Comparison of ENCODE assay signal across 7 cellular contexts in the genomic region with DNA sequence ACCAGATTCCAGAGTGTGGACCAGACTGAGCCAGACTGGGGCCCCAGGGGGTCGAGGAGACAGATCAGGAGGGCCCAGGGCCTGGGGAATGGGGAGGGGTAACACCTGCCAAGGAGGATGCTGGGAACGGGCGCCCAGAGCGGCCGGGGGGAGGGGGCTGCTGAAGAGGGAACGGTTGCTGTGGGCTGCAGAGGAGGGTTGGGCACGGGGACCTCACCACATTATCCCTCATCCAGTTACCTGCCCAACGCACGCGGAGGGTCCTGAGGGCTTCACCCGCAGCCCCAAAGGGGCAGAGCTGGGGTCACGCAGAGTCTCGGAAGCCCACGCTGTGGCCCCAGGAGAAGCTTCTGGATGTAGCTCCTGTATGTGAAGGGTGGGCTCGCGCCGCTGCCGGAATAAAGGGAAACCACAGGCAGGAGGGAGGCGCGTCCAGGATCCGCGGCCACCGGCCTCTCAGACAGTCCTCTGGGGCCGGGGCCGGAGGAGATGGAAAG. TPM values are rescaled to one million over a fixed set of nuclear protein-coding genes. Genes with fewer than 3 reads are reported as not detected.
DNase-seq lines count a peak whose midpoint lies in the region; ATAC-seq, FAIRE-seq and TF ChIP-seq lines count a peak whose summit lies in the region.
"Had no signal": no experiment of that assay in that cellular context is flagged by ENCODE, and none has a peak within 500 bp of the region (broad histone marks: within the 10 kb centered on the region; RNA-seq: fewer than 3 reads in every experiment).

No MANE protein-coding gene starts in this region.

- 0 out of 2 replicates have a peak overlapping the region, but pooled peaks have one; percentile 71 for H2AFZ ChIP-seq in GM12878 (ENCODE audit: control insufficient read depth, low read depth, low read length)

- POLR2A ChIA-PET in GM12878 (lab: Charles Lee): interaction anchor here (1.0 kb wide), 1 partner anchor 9 kb away, joined by 3 read pairs; no protein-coding TSS in a partner anchor

- DNase-seq in HK-2 (ENCODE audit: unreplicated experiment) (peak; percentile 31), GM12878 (ENCODE audit: low read depth, low spot score) (no peak), hippocampal formation (lab: John Stamatoyannopoulos, UW) (no peak), GDM1 (lab: John Stamatoyannopoulos, UW) (no peak)
- no peak for DNase-seq in natural killer cell treated with Interleukin-12 subunit alpha and Interleukin-12 subunit beta and Interleukin-15 and Interleukin-18, amount 100 ng/mL, for 72 hours (ENCODE audit: low spot score)

- no peak for TF ChIP-seq RAD21 in GM12878 (IDR thresholded peaks at IDR 0.05; ENCODE audit: insufficient read depth, low read depth, low read length)

- no TSS peak for BruUV-seq in GM12878 (replicated peaks; lab: Mats Ljungman, UMichigan)

- FAIRE-seq in GM12878 (lab: Jason Lieb, UNC): no peak
- FAIRE-seq: colon had no signal

- H3K4me1 Mint-ChIP-seq in natural killer cell treated with Interleukin-12 subunit alpha and Interleukin-12 subunit beta and Interleukin-15 and Interleukin-18, amount 100 ng/mL, for 72 hours (ENCODE audit: low read depth in 2 of 2): peaks cover 8 to 9% of the 10 kb centered on the region in 2 donors

- intact Hi-C loops in GM12878 (cut with micrococcal nuclease; ENCODE audit: unreplicated experiment): loop anchor here (10.0 kb wide), 1 partner anchor 265 kb away; no protein-coding TSS in a partner anchor

- H3K4me1 ChIP-seq in GM12878 (ENCODE audit: control insufficient read depth, insufficient read depth, low read length): peaks cover 14% of the 10 kb centered on the region

- H3K36me3 Mint-ChIP-seq in natural killer cell treated with Interleukin-12 subunit alpha and Interleukin-12 subunit beta and Interleukin-15 and Interleukin-18, amount 100 ng/mL, for 72 hours: peaks cover 10% of the 10 kb centered on the region

- H3K9me3 ChIP-seq in GM12878 (replicated peaks; ENCODE audit: control insufficient read depth, insufficient read depth, low read length): no peaks in the 10 kb centered on the region

- ATAC-seq in GM12878 (peak; percentile 20), HG03565 (IDR thresholded peaks at IDR 0.05; ENCODE audit: unreplicated experiment) (no peak)
- ATAC-seq in natural killer cell treated with Interleukin-12 subunit alpha and Interleukin-12 subunit beta and Interleukin-15 and Interleukin-18, amount 100 ng/mL, for 72 hours: peak; percentile 0

- H3K9ac ChIP-seq in GM12878 (ENCODE audit: control insufficient read depth, insufficient read depth, low read length): peak overlapping the region; percentile 74

- WGBS in GM12878 (ENCODE audit: insufficient coverage, insufficient replicate concordance, low lambda C conversion rate, missing lambda C conversion rate): 9% methylated on average over 25 of the region's 25 CpGs

- no peak for TF ChIP-seq CTCF in GM12878 (IDR thresholded peaks at IDR 0.05 in 2 of 3, conservative IDR thresholded peaks at IDR 0.05 in 1 of 3; ENCODE audit: control insufficient read depth in 2 of 3, extremely low read depth in 1 of 3, insufficient read depth in 1 of 3, low read depth in 3 of 3, low read length in 3 of 3)

- peak overlapping the region; percentile 42 for H3K4me3 Mint-ChIP-seq in natural killer cell treated with Interleukin-12 subunit alpha and Interleukin-12 subunit beta and Interleukin-15 and Interleukin-18, amount 100 ng/mL, for 72 hours

- no peaks in the 10 kb centered on the region for H3K27me3 ChIP-seq in GM12878 (replicated peaks in 1 of 2; ENCODE audit: control insufficient read depth in 2 of 2, insufficient read depth in 2 of 2, low read length in 1 of 2)

- no peaks in the 10 kb centered on the region for H3K27me3 Mint-ChIP-seq in natural killer cell treated with Interleukin-12 subunit alpha and Interleukin-12 subunit beta and Interleukin-15 and Interleukin-18, amount 100 ng/mL, for 72 hours

- in situ Hi-C loops in GM12878 (cut with MboI): no loop called here

- H3K27ac Mint-ChIP-seq in natural killer cell treated with Interleukin-12 subunit alpha and Interleukin-12 subunit beta and Interleukin-15 and Interleukin-18, amount 100 ng/mL, for 72 hours: peak overlapping the region in 1 of 2 donors; percentile 14

- no peaks in the 10 kb centered on the region for H3K9me3 Mint-ChIP-seq in natural killer cell treated with Interleukin-12 subunit alpha and Interleukin-12 subunit beta and Interleukin-15 and Interleukin-18, amount 100 ng/mL, for 72 hours

- SMC1A ChIA-PET in GM12878 (lab: Charles Lee; ENCODE audit: uncharacterized antibody, unreplicated experiment): no interaction called here

- TF ChIP-seq EP300 in GM12878 (IDR thresholded peaks at IDR 0.05; ENCODE audit: borderline replicate concordance in 1 of 2, control insufficient read depth in 1 of 2, low read depth in 2 of 2, low read length in 2 of 2): no peak

- peaks cover 6 to 26% of the 10 kb centered on the region in 2 experiments for H3K36me3 ChIP-seq in GM12878 (ENCODE audit: control insufficient read depth in 2 of 2, insufficient read depth in 2 of 2, low read length in 1 of 2)

- H3K4me2 ChIP-seq in GM12878 (ENCODE audit: control insufficient read depth, insufficient read depth): peak overlapping the region; percentile 85

- CTCF ChIA-PET in GM12878 (lab: Yijun Ruan, JAX): no interaction called here

- RAD21 ChIA-PET in GM12878 (lab: Charles Lee; ENCODE audit: unreplicated experiment): no interaction called here

- peaks cover 15% of the 10 kb centered on the region for H3K79me2 ChIP-seq in GM12878 (ENCODE audit: control insufficient read depth, insufficient read depth, low read length)

- peak overlapping the region; percentile 77 for H3K27ac ChIP-seq in GM12878 (ENCODE audit: control insufficient read depth, insufficient read depth)

- 0 out of 2 replicates have a peak, but pooled peaks have one; percentile 64 for TF ChIP-seq POLR2A in GM12878 (IDR thresholded peaks at IDR 0.05; ENCODE audit: low read depth, low read length)

- peak overlapping the region; percentile 84 for H3K4me3 ChIP-seq in GM12878

- no peaks in the 10 kb centered on the region for H4K20me1 ChIP-seq in GM12878 (ENCODE audit: control insufficient read depth, insufficient read depth)

RNA-seq across cellular contexts. Expression of gene SELENOO, which starts 0.9 kb away (rescaled TPM):
- 8.6 and 12.9 TPM in 2 replicates for total RNA-seq in GM12878 (2013; cell fraction: nucleolus; rRNA removed)
- total RNA-seq in GM12878 (2014; rRNA removed) (19.8 and 23.3 TPM in 2 replicates), GM12878 (2014; rRNA removed; fragmentation: Illumina TruSeq; extraction: Trizol) (4.1 and 4.3 TPM in 2 replicates), GM12878 (2021) (18.1 and 21.7 TPM in 2 replicates)
- polyA plus RNA-seq in GM12878 (2011; ENCODE audit: low read depth): 4.5 TPM
- polyA plus RNA-seq in GM12878 (2011; rRNA removed) (3.2 and 7.6 TPM in 2 replicates), GM12878 (2014; fragmentation: Illumina TruSeq; extraction: Trizol) (0.16 and 2.4 TPM in 2 replicates), GM12878 (2014; fragmentation: Nextera tagmentation; extraction: Ambion mirVana) (1 to 10 TPM in 1 of 2 experiments, under 1 TPM in 1; 0.42 to 1.4 TPM), GM12878 (2014; rRNA removed) (20.3 and 28.2 TPM in 2 replicates), GM12878 (2016; fragmentation: Nextera tagmentation; extraction: Ambion mirVana) (1 to 10 TPM; 2.1 to 2.3 TPM)
- 13.6 and 22.1 TPM in 2 replicates for polyA plus RNA-seq in GM12878 (2011; cell fraction: cytosol; rRNA removed)
- 54.5 and 73.7 TPM in 2 replicates for polyA plus RNA-seq in GM12878 (2011; cell fraction: nucleus; rRNA removed)
- polyA plus RNA-seq in GM12878 (2012): 15.2 and 16.0 TPM in 2 replicates
- 5.2 and 11.2 TPM in 2 replicates for polyA minus RNA-seq in GM12878 (2011; rRNA and poly(A)+ RNA removed)
- 3.5 and 3.7 TPM in 2 replicates for polyA minus RNA-seq in GM12878 (2011; cell fraction: cytosol; rRNA and poly(A)+ RNA removed)
- 5.3 and 7.7 TPM in 2 replicates for polyA minus RNA-seq in GM12878 (2011; cell fraction: nucleus; rRNA and poly(A)+ RNA removed)
- total RNA-seq in natural killer cell treated with Interleukin-12 subunit alpha and Interleukin-12 subunit beta and Interleukin-15 and Interleukin-18, amount 100 ng/mL, for 72 hours: 10 to 100 TPM; 23.4 to 43.3 TPM

RNA-seq across cellular contexts. Expression of gene TRABD, which starts 14.2 kb away (rescaled TPM):
- total RNA-seq in GM12878 (2013; cell fraction: nucleolus; rRNA removed): 46.9 and 56.0 TPM in 2 replicates
- total RNA-seq in GM12878 (2014; rRNA removed): 60.8 and 83.1 TPM in 2 replicates
- total RNA-seq in GM12878 (2014; rRNA removed; fragmentation: Illumina TruSeq; extraction: Trizol): 15.6 and 18.4 TPM in 2 replicates
- 111 and 116 TPM in 2 replicates for total RNA-seq in GM12878 (2021)
- 24.6 TPM for polyA plus RNA-seq in GM12878 (2011; ENCODE audit: low read depth)
- 15.5 and 33.0 TPM in 2 replicates for polyA plus RNA-seq in GM12878 (2011; rRNA removed)
- polyA plus RNA-seq in GM12878 (2011; cell fraction: cytosol; rRNA removed): 51.3 and 72.8 TPM in 2 replicates
- 268 and 321 TPM in 2 replicates for polyA plus RNA-seq in GM12878 (2011; cell fraction: nucleus; rRNA removed)
- polyA plus RNA-seq in GM12878 (2012): 77.8 and 82.8 TPM in 2 replicates
- 0.93 and 9.0 TPM in 2 replicates for polyA plus RNA-seq in GM12878 (2014; fragmentation: Illumina TruSeq; extraction: Trizol)
- 1 to 10 TPM in 1 of 2 experiments, under 1 TPM in 1; 0.43 to 2.2 TPM for polyA plus RNA-seq in GM12878 (2014; fragmentation: Nextera tagmentation; extraction: Ambion mirVana)
- 106 and 125 TPM in 2 replicates for polyA plus RNA-seq in GM12878 (2014; rRNA removed)
- 100 to 1,000 TPM in 1 of 2 experiments, 10 to 100 TPM in 1; 93.4 to 109 TPM for polyA plus RNA-seq in GM12878 (2016; fragmentation: Nextera tagmentation; extraction: Ambion mirVana)
- 19.8 and 41.7 TPM in 2 replicates for polyA minus RNA-seq in GM12878 (2011; rRNA and poly(A)+ RNA removed)
- polyA minus RNA-seq in GM12878 (2011; cell fraction: cytosol; rRNA and poly(A)+ RNA removed): 20.7 and 20.9 TPM in 2 replicates
- polyA minus RNA-seq in GM12878 (2011; cell fraction: nucleus; rRNA and poly(A)+ RNA removed): 23.6 and 31.1 TPM in 2 replicates
- total RNA-seq in natural killer cell treated with Interleukin-12 subunit alpha and Interleukin-12 subunit beta and Interleukin-15 and Interleukin-18, amount 100 ng/mL, for 72 hours: 100 to 1,000 TPM in 1 of 2 donors, 10 to 100 TPM in 1; 71.0 to 139 TPM

RNA-seq across cellular contexts. Expression of gene PANX2, which starts 29.4 kb away (rescaled TPM):
- total RNA-seq in GM12878 (2013; cell fraction: nucleolus; rRNA removed): 0.35 and 0.44 TPM in 2 replicates
- total RNA-seq in GM12878 (2014; rRNA removed): 0.17 TPM in 1 of 2 replicates, not detected in the other
- 0.04 TPM in 1 of 2 replicates, not detected in the other for total RNA-seq in GM12878 (2014; rRNA removed; fragmentation: Illumina TruSeq; extraction: Trizol)
- total RNA-seq in GM12878 (2021): 0.32 and 0.44 TPM in 2 replicates
- 0.18 TPM for polyA plus RNA-seq in GM12878 (2011; ENCODE audit: low read depth)
- 0.04 TPM in 1 of 2 replicates, not detected in the other for polyA plus RNA-seq in GM12878 (2011; rRNA removed)
- polyA plus RNA-seq in GM12878 (2011; cell fraction: cytosol; rRNA removed): 0.07 and 0.08 TPM in 2 replicates
- 0.63 and 0.73 TPM in 2 replicates for polyA plus RNA-seq in GM12878 (2011; cell fraction: nucleus; rRNA removed)
- polyA plus RNA-seq in GM12878 (2012): 0.80 TPM in 2 replicates
- not detected in 2 replicates for polyA plus RNA-seq in GM12878 (2014; fragmentation: Illumina TruSeq; extraction: Trizol)
- polyA plus RNA-seq in GM12878 (2014; fragmentation: Nextera tagmentation; extraction: Ambion mirVana): not detected
- 0.19 and 0.37 TPM in 2 replicates for polyA plus RNA-seq in GM12878 (2014; rRNA removed)
- not detected for polyA plus RNA-seq in GM12878 (2016; fragmentation: Nextera tagmentation; extraction: Ambion mirVana)
- polyA minus RNA-seq in GM12878 (2011; rRNA and poly(A)+ RNA removed): 0.15 TPM in 1 of 2 replicates, not detected in the other
- polyA minus RNA-seq in GM12878 (2011; cell fraction: cytosol; rRNA and poly(A)+ RNA removed): 0.31 TPM in 1 of 2 replicates, not detected in the other
- polyA minus RNA-seq in GM12878 (2011; cell fraction: nucleus; rRNA and poly(A)+ RNA removed): not detected in 2 replicates
- total RNA-seq in natural killer cell treated with Interleukin-12 subunit alpha and Interleukin-12 subunit beta and Interleukin-15 and Interleukin-18, amount 100 ng/mL, for 72 hours: 1 to 10 TPM; 3.0 to 3.5 TPM

RNA-seq across cellular contexts. Expression of gene TUBGCP6, which starts 44.9 kb away (rescaled TPM):
- 117 and 138 TPM in 2 replicates for total RNA-seq in GM12878 (2013; cell fraction: nucleolus; rRNA removed)
- total RNA-seq in GM12878 (2014; rRNA removed): 29.8 and 31.1 TPM in 2 replicates
- 9.7 and 10.4 TPM in 2 replicates for total RNA-seq in GM12878 (2014; rRNA removed; fragmentation: Illumina TruSeq; extraction: Trizol)
- 33.3 and 41.4 TPM in 2 replicates for total RNA-seq in GM12878 (2021)
- polyA plus RNA-seq in GM12878 (2011; ENCODE audit: low read depth): 14.9 TPM
- 7.7 and 16.1 TPM in 2 replicates for polyA plus RNA-seq in GM12878 (2011; rRNA removed)
- polyA plus RNA-seq in GM12878 (2011; cell fraction: cytosol; rRNA removed): 16.2 and 26.4 TPM in 2 replicates
- 370 and 394 TPM in 2 replicates for polyA plus RNA-seq in GM12878 (2011; cell fraction: nucleus; rRNA removed)
- 31.4 and 32.3 TPM in 2 replicates for polyA plus RNA-seq in GM12878 (2012)
- 5.7 and 9.6 TPM in 2 replicates for polyA plus RNA-seq in GM12878 (2014; fragmentation: Illumina TruSeq; extraction: Trizol)
- polyA plus RNA-seq in GM12878 (2014; fragmentation: Nextera tagmentation; extraction: Ambion mirVana): 1 to 10 TPM in 1 of 2 experiments, under 1 TPM in 1; 0.74 to 2.0 TPM
- polyA plus RNA-seq in GM12878 (2014; rRNA removed): 35.5 and 42.2 TPM in 2 replicates
- 10 to 100 TPM; 22.8 to 23.0 TPM for polyA plus RNA-seq in GM12878 (2016; fragmentation: Nextera tagmentation; extraction: Ambion mirVana)
- polyA minus RNA-seq in GM12878 (2011; rRNA and poly(A)+ RNA removed): 13.4 and 15.0 TPM in 2 replicates
- polyA minus RNA-seq in GM12878 (2011; cell fraction: cytosol; rRNA and poly(A)+ RNA removed): 10.2 and 10.4 TPM in 2 replicates
- polyA minus RNA-seq in GM12878 (2011; cell fraction: nucleus; rRNA and poly(A)+ RNA removed): 32.4 and 44.1 TPM in 2 replicates
- 10 to 100 TPM; 47.6 to 80.1 TPM for total RNA-seq in natural killer cell treated with Interleukin-12 subunit alpha and Interleukin-12 subunit beta and Interleukin-15 and Interleukin-18, amount 100 ng/mL, for 72 hours

RNA-seq across cellular contexts. Expression of gene HDAC10, which starts 51.2 kb away (rescaled TPM):
- 111 and 138 TPM in 2 replicates for total RNA-seq in GM12878 (2013; cell fraction: nucleolus; rRNA removed)
- total RNA-seq in GM12878 (2014; rRNA removed) (13.8 and 20.5 TPM in 2 replicates), GM12878 (2014; rRNA removed; fragmentation: Illumina TruSeq; extraction: Trizol) (3.9 and 5.1 TPM in 2 replicates), GM12878 (2021) (42.4 and 48.6 TPM in 2 replicates)
- polyA plus RNA-seq in GM12878 (2011; ENCODE audit: low read depth): 19.5 TPM
- polyA plus RNA-seq in GM12878 (2011; rRNA removed) (4.4 and 7.9 TPM in 2 replicates), GM12878 (2014; fragmentation: Illumina TruSeq; extraction: Trizol) (1.2 and 4.3 TPM in 2 replicates), GM12878 (2014; fragmentation: Nextera tagmentation; extraction: Ambion mirVana) (under 1 TPM; 0.26 to 0.51 TPM), GM12878 (2014; rRNA removed) (42.3 and 51.7 TPM in 2 replicates), GM12878 (2016; fragmentation: Nextera tagmentation; extraction: Ambion mirVana) (1 to 10 TPM; 4.5 to 5.0 TPM)
- 6.1 and 11.1 TPM in 2 replicates for polyA plus RNA-seq in GM12878 (2011; cell fraction: cytosol; rRNA removed)
- 298 and 323 TPM in 2 replicates for polyA plus RNA-seq in GM12878 (2011; cell fraction: nucleus; rRNA removed)
- polyA plus RNA-seq in GM12878 (2012): 62.3 and 69.8 TPM in 2 replicates
- polyA minus RNA-seq in GM12878 (2011; rRNA and poly(A)+ RNA removed): 9.3 and 15.4 TPM in 2 replicates
- polyA minus RNA-seq in GM12878 (2011; cell fraction: cytosol; rRNA and poly(A)+ RNA removed): 11.4 and 11.5 TPM in 2 replicates
- 51.5 and 73.5 TPM in 2 replicates for polyA minus RNA-seq in GM12878 (2011; cell fraction: nucleus; rRNA and poly(A)+ RNA removed)
- total RNA-seq in natural killer cell treated with Interleukin-12 subunit alpha and Interleukin-12 subunit beta and Interleukin-15 and Interleukin-18, amount 100 ng/mL, for 72 hours: 100 to 1,000 TPM in 1 of 2 donors, 10 to 100 TPM in 1; 54.5 to 113 TPM
